ENCODE assay signal across 8 cellular contexts in the genomic region with DNA sequence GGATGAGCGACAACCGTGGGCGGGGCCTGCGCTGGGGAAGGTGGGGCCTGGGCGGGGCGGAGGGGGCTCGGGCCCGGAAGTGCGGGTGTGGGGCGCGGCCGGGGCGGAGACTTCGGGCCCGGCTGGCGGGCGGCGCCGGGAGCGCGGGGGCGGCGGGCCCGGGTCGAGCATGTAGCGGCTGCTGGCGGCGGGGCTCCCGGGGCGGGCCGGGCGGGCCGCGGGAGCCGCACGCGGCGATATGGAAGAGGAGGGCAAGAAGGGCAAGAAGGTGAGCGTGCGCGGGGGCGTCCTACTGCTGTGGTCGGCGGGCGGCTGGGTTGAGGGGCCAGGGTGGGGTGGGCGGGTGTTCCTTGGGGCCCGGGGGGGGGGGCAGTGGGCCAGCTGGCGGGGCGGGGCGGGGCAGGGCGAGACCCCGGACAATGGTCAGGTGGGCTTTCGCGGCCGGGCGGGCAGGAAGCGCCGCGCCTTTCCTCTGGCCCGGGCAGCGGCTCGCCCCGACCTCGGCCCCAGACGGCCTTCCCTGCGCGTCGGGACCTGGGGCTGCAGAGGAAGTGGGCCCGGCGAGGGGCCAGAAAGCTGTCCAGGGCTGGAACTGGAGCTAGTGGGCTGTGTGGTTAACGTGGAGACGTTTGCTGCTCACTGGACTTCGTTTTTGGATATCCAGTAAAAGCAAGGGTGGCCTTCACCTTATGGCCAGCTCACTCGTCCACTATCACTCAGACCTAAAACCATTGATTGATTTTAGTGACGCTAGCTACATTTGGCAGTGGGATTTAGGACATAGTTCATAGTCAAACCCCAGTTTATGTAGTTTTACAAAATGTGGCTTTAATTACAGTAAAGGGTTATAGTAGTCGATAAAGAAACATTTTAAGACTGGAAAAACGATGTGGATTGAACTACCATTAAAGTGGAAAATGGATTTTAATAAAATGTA. TPM values are rescaled to one million over a fixed set of nuclear protein-coding genes. Genes with fewer than 3 reads are reported as not detected.
DNase-seq lines count a peak whose midpoint lies in the region; ATAC-seq, FAIRE-seq and TF ChIP-seq lines count a peak whose summit lies in the region.

A gene (plus strand): TSS at position 106 of the 937 bp plus-strand sequence. CDS start 133 bp downstream, at position 239.

- DNase-seq in GM10266 (ENCODE audit: extremely low spot score), result peak; percentile 31
- peak; percentile 61 for DNase-seq in HuH-7.5 (ENCODE audit: low spot score)
- DNase-seq in activated CD8-positive, alpha-beta T cell treated with anti-CD3 and anti-CD28 coated beads for 36 hours, result no peak
- peak; percentile 80 for DNase-seq in neural progenitor cell (ENCODE audit: low spot score)
- no peak for DNase-seq in GM12892 (ENCODE audit: insufficient read length)
- DNase-seq in stimulated activated CD4-positive, alpha-beta T cell treated with anti-CD3 and anti-CD28 coated beads, Interleukin-4, amount 100 ng/mL, for 24 hours, result no peak

- H3K4me3 ChIP-seq in gastroesophageal sphincter (peak within 1 kb of the TSS; percentile 75 to 90), neural progenitor cell (peak within 1 kb of the TSS; percentile 85)

- H3K27ac ChIP-seq in 22Rv1 (peak within 1 kb of the TSS; percentile 78), gastroesophageal sphincter (peak within 1 kb of the TSS; percentile 90 to 97 (median 93)), neural progenitor cell (peak within 1 kb of the TSS; percentile 98)

- peak within 1 kb of the TSS; percentile 94 for H3K27ac Mint-ChIP-seq in activated CD8-positive, alpha-beta T cell treated with anti-CD3 and anti-CD28 coated beads for 36 hours
- peak within 1 kb of the TSS; percentile 97 for H3K27ac Mint-ChIP-seq in neural progenitor cell

- POLR2A ChIA-PET in activated CD8-positive, alpha-beta T cell treated with anti-CD3 and anti-CD28 coated beads for 36 hours (lab: Charles Lee), result interaction anchor here (1.1 to 10.5 kb wide), 21 partner anchors 10 to 393 kb away, joined by 3 to 328 read pairs (median 6); a partner anchor contains a TSS

- H3K9me3 Mint-ChIP-seq in activated CD8-positive, alpha-beta T cell treated with anti-CD3 and anti-CD28 coated beads for 36 hours, result no peaks in the 10 kb centered on the region
- no peaks in the 10 kb centered on the region for H3K9me3 Mint-ChIP-seq in neural progenitor cell

- CTCF ChIA-PET in activated CD8-positive, alpha-beta T cell treated with anti-CD3 and anti-CD28 coated beads for 36 hours (lab: Charles Lee), result interaction anchor here (0.9 to 3.5 kb wide), 13 partner anchors 13 to 143 kb away, joined by 3 to 23 read pairs (median 5); a partner anchor contains a TSS

- no peaks in the 10 kb centered on the region for H3K36me3 ChIP-seq in gastroesophageal sphincter
- H3K36me3 ChIP-seq in neural progenitor cell, result no peaks in the 10 kb centered on the region

- FAIRE-seq in GM12892 (lab: Jason Lieb, UNC), result no peak

- no peak for TF ChIP-seq EP300 in gastroesophageal sphincter (IDR thresholded peaks at IDR 0.05)

- H3K36me3 Mint-ChIP-seq in activated CD8-positive, alpha-beta T cell treated with anti-CD3 and anti-CD28 coated beads for 36 hours (ENCODE audit: low read depth), result peaks cover 22% of the 10 kb centered on the region
- no peaks in the 10 kb centered on the region for H3K36me3 Mint-ChIP-seq in neural progenitor cell

- WGBS in gastroesophageal sphincter (ENCODE audit: low coverage in 1 of 2), 2 donors, result 0 to 3% methylated on average over 2 to 5 of the region's 77 CpGs

- peaks cover 56% of the 10 kb centered on the region for H3K79me2 ChIP-seq in neural progenitor cell (ENCODE audit: low read depth)

- TF ChIP-seq POLR2A in gastroesophageal sphincter (IDR thresholded peaks at IDR 0.05) (peak; percentile 28 to 46), GM12892 (IDR thresholded peaks at IDR 0.05; ENCODE audit: low read depth, low read length) (no peak; the same call in 1 of the 2 replicates)

- peaks cover 31% of the 10 kb centered on the region for H4K20me1 ChIP-seq in neural progenitor cell (ENCODE audit: low read depth)

- no peak for ATAC-seq in activated CD8-positive, alpha-beta T cell treated with anti-CD3 and anti-CD28 coated beads for 36 hours
- ATAC-seq in gastroesophageal sphincter, result peak; percentile 37

- TF ChIP-seq CTCF in 22Rv1 (IDR thresholded peaks at IDR 0.05), result no peak
- TF ChIP-seq CTCF in GM10266 (IDR thresholded peaks at IDR 0.05; ENCODE audit: control insufficient read depth, insufficient read depth, low read depth, missing control alignments), result no peak
- TF ChIP-seq CTCF in activated CD8-positive, alpha-beta T cell treated with anti-CD3 and anti-CD28 coated beads for 36 hours (IDR thresholded peaks at IDR 0.05), result no peak
- no peak for TF ChIP-seq CTCF in gastroesophageal sphincter (IDR thresholded peaks at IDR 0.05)
- TF ChIP-seq CTCF in neural progenitor cell (IDR thresholded peaks at IDR 0.05), result no peak

- no peaks in the 10 kb centered on the region for H3K9me3 ChIP-seq in gastroesophageal sphincter
- H3K9me3 ChIP-seq in neural progenitor cell (ENCODE audit: low read depth), result no peaks in the 10 kb centered on the region

- no peaks in the 10 kb centered on the region for H3K27me3 Mint-ChIP-seq in activated CD8-positive, alpha-beta T cell treated with anti-CD3 and anti-CD28 coated beads for 36 hours
- peaks cover 5% of the 10 kb centered on the region for H3K27me3 Mint-ChIP-seq in neural progenitor cell (ENCODE audit: insufficient read depth, low read depth)

- peak within 1 kb of the TSS; percentile 94 for H2AFZ ChIP-seq in neural progenitor cell (replicated peaks)

- H3K4me3 Mint-ChIP-seq in activated CD8-positive, alpha-beta T cell treated with anti-CD3 and anti-CD28 coated beads for 36 hours, result peak within 1 kb of the TSS; percentile 83
- H3K4me3 Mint-ChIP-seq in neural progenitor cell, result peak within 1 kb of the TSS; percentile 95

- intact Hi-C loops in activated CD8-positive, alpha-beta T cell treated with anti-CD3 and anti-CD28 coated beads for 36 hours (cut with micrococcal nuclease), result loop anchor here (2.0 kb wide), 1 partner anchor 16 kb away; no protein-coding TSS in a partner anchor

- H3F3A ChIP-seq in neural progenitor cell (ENCODE audit: low read depth), result peaks cover 17% of the 10 kb centered on the region

- H3K4me1 ChIP-seq in gastroesophageal sphincter (peaks cover 0 to 33% (median 11%) of the 10 kb centered on the region in 3 donors), neural progenitor cell (peaks cover 10% of the 10 kb centered on the region)

- H3K9ac ChIP-seq in neural progenitor cell, result peak within 1 kb of the TSS; percentile 87

- H3K4me2 ChIP-seq in neural progenitor cell, result peak within 1 kb of the TSS; percentile 98

- peaks cover 54% of the 10 kb centered on the region for H3K4me1 Mint-ChIP-seq in activated CD8-positive, alpha-beta T cell treated with anti-CD3 and anti-CD28 coated beads for 36 hours (ENCODE audit: low read depth)
- peaks cover 14% of the 10 kb centered on the region for H3K4me1 Mint-ChIP-seq in neural progenitor cell

- H3K27me3 ChIP-seq in gastroesophageal sphincter (no peaks in the 10 kb centered on the region), neural progenitor cell (no peaks in the 10 kb centered on the region)

RNA-seq across cellular contexts. Expression of the gene that starts here (rescaled TPM):
- 10 to 100 TPM; 72.3 to 77.5 TPM for total RNA-seq in activated CD8-positive, alpha-beta T cell treated with anti-CD3 and anti-CD28 coated beads for 36 hours
- total RNA-seq in gastroesophageal sphincter (10 to 100 TPM; 35.8 to 62.0 (median 51.9) TPM), neural progenitor cell (ENCODE audit: low replicate concordance) (21.8 and 37.5 TPM in 2 replicates)
- polyA plus RNA-seq in GM12892 (2012; ENCODE audit: missing spikeins), result 37.2 TPM

Comparison
In these comparisons a context has a peak if more than half of its experiments do, and no peak if none do; other contexts are left out.
1. DNase-seq: peak in GM10266 (single experiment), HuH-7.5 (single experiment) and neural progenitor cell (single experiment); none in activated CD8-positive, alpha-beta T cell treated with anti-CD3 and anti-CD28 coated beads for 36 hours (single experiment), GM12892 (single experiment) and stimulated activated CD4-positive, alpha-beta T cell treated with anti-CD3 and anti-CD28 coated beads, Interleukin-4, amount 100 ng/mL, for 24 hours (single experiment).
2. Peak in every context shown above with its lines, with median percentiles within 50 percentile points of each other: H3K27ac ChIP-seq.